In genomic region chr10:824497-824896, GRCh38 we compare ENCODE assay signal across 21 cellular contexts.
"Had no signal": no experiment of that assay in that cellular context is flagged by ENCODE, and none has a peak within 500 bp of the region (broad histone marks: within the 10 kb centered on the region; RNA-seq: fewer than 3 reads in every experiment).

No MANE protein-coding gene starts in this region.

- H3K9me3 ChIP-seq: pancreas, right lobe of liver, tibial nerve had no signal

- H3K4me1 ChIP-seq: foreskin keratinocyte, neural progenitor cell, pancreas, right lobe of liver had no signal

- H3K27me3 Mint-ChIP-seq: activated B cell treated with CpG ODN at 0.5 μM for 24 hours; activated CD4-positive, alpha-beta memory T cell treated with anti-CD3 and anti-CD28 coated beads, Interleukin-2, amount 10 ng/mL, durations not matched to agents 7 days and 5 days; activated naive CD4-positive, alpha-beta T cell treated with anti-CD3 and anti-CD28 coated beads, Interleukin-2, amount 10 ng/mL, durations not matched to agents 7 days and 5 days; activated naive CD8-positive, alpha-beta T cell treated with anti-CD3 and anti-CD28 coated beads, Interleukin-2, amount 50 U/mL, for 24 hours; brain; naive thymus-derived CD4-positive, alpha-beta T cell had no signal

- ATAC-seq: activated naive CD8-positive, alpha-beta T cell treated with anti-CD3 and anti-CD28 coated beads, Interleukin-2, amount 50 U/mL, for 24 hours; activated T-cell treated with anti-CD3 and anti-CD28 coated beads, Interleukin-2, amount 50 U/mL, for 4 hours; foreskin keratinocyte; naive thymus-derived CD4-positive, alpha-beta T cell had no signal

- H3K27ac Mint-ChIP-seq: activated B cell treated with CpG ODN at 0.5 μM for 24 hours; activated CD4-positive, alpha-beta memory T cell treated with anti-CD3 and anti-CD28 coated beads, Interleukin-2, amount 10 ng/mL, durations not matched to agents 7 days and 5 days; activated naive CD8-positive, alpha-beta T cell treated with anti-CD3 and anti-CD28 coated beads, Interleukin-2, amount 50 U/mL, for 24 hours; neural progenitor cell; T-helper 2 cell treated with Interferon-gamma antibody and Interleukin-4, amounts not matched to agents 5 μg/mL and 100 μg/mL, for 36 hours had no signal

- H3K9me3 Mint-ChIP-seq: activated B cell treated with CpG ODN at 0.5 μM for 24 hours; activated CD4-positive, alpha-beta memory T cell treated with anti-CD3 and anti-CD28 coated beads, Interleukin-2, amount 10 ng/mL, durations not matched to agents 7 days and 5 days; activated naive CD4-positive, alpha-beta T cell treated with anti-CD3 and anti-CD28 coated beads, Interleukin-2, amount 10 ng/mL, durations not matched to agents 7 days and 5 days; activated naive CD8-positive, alpha-beta T cell treated with anti-CD3 and anti-CD28 coated beads, Interleukin-2, amount 50 U/mL, for 24 hours; activated T-cell treated with anti-CD3 and anti-CD28 coated beads, Interleukin-2, amount 50 U/mL, for 4 hours; brain; neural progenitor cell; T-helper 2 cell treated with Interferon-gamma antibody and Interleukin-4, amounts not matched to agents 5 μg/mL and 100 μg/mL, for 36 hours had no signal

- DNase-seq: activated B cell treated with CpG ODN at 0.5 μM for 24 hours; activated CD4-positive, alpha-beta memory T cell treated with anti-CD3 and anti-CD28 coated beads, Interleukin-2, amount 10 ng/mL, durations not matched to agents 7 days and 5 days; activated CD4-positive, alpha-beta T cell treated with anti-CD3 and anti-CD28 coated beads for 48 hours; activated naive CD4-positive, alpha-beta T cell treated with anti-CD3 and anti-CD28 coated beads, Interleukin-2, amount 10 ng/mL, durations not matched to agents 7 days and 5 days; activated naive CD8-positive, alpha-beta T cell treated with anti-CD3 and anti-CD28 coated beads, Interleukin-2, amount 50 U/mL, for 24 hours; activated T-cell treated with anti-CD3 and anti-CD28 coated beads, Interleukin-2, amount 50 U/mL, for 4 hours; anterior cingulate cortex; caudate nucleus; foreskin keratinocyte; hippocampal formation; mammary epithelial cell; naive thymus-derived CD4-positive, alpha-beta T cell; pancreas; right lobe of liver; stimulated activated CD4-positive, alpha-beta T cell treated with anti-CD3 and anti-CD28 coated beads, Interleukin-15, amount 100 ng/mL, for 24 hours; stimulated activated CD4-positive, alpha-beta T cell treated with anti-CD3 and anti-CD28 coated beads, Interleukin-4, amount 100 ng/mL, for 1 hour had no signal

- H3K4me3 Mint-ChIP-seq: activated B cell treated with CpG ODN at 0.5 μM for 24 hours; activated CD4-positive, alpha-beta memory T cell treated with anti-CD3 and anti-CD28 coated beads, Interleukin-2, amount 10 ng/mL, durations not matched to agents 7 days and 5 days; activated naive CD4-positive, alpha-beta T cell treated with anti-CD3 and anti-CD28 coated beads, Interleukin-2, amount 10 ng/mL, durations not matched to agents 7 days and 5 days; activated naive CD8-positive, alpha-beta T cell treated with anti-CD3 and anti-CD28 coated beads, Interleukin-2, amount 50 U/mL, for 24 hours; activated T-cell treated with anti-CD3 and anti-CD28 coated beads, Interleukin-2, amount 50 U/mL, for 4 hours; brain; naive thymus-derived CD4-positive, alpha-beta T cell; neural progenitor cell; T-helper 2 cell treated with Interferon-gamma antibody and Interleukin-4, amounts not matched to agents 5 μg/mL and 100 μg/mL, for 36 hours had no signal

- H3K4me3 ChIP-seq: dorsolateral prefrontal cortex, neural progenitor cell, pancreas, right lobe of liver, tibial nerve had no signal

- H3K27me3 ChIP-seq: dorsolateral prefrontal cortex, foreskin keratinocyte, neural progenitor cell, pancreas, right lobe of liver, tibial nerve had no signal

- H3K27ac ChIP-seq: foreskin keratinocyte, neural progenitor cell, pancreas, right lobe of liver, tibial nerve had no signal

- H3K4me1 Mint-ChIP-seq: neural progenitor cell had no signal

- H2AFZ ChIP-seq: neural progenitor cell had no signal

- H3K9ac ChIP-seq: neural progenitor cell had no signal

- H3K4me2 ChIP-seq: neural progenitor cell had no signal
